ENCODE assay signal across 16 cellular contexts in the genomic region with DNA sequence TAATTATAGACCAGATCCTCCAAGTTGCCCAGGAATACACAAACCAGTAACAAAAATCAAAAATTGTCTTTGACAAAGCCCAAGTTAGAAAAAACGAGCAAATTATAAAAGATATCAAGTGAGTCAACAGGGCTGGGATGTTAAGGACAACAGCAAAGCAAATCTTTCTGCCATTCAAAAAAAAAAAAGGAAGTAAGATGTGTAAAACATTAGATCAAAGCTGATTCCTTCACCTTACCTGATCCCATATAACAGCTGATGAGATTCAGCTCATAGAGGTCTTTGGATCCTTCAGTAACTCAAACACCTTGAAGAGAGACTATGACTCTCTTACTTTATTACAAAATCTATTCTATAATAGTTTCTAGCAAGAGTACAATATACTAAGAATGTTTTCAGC.
DNase-seq lines count a peak whose midpoint lies in the region; ATAC-seq and TF ChIP-seq lines count a peak whose summit lies in the region.
"Had no signal": no experiment of that assay in that cellular context is flagged by ENCODE, and none has a peak within 500 bp of the region (broad histone marks: within the 10 kb centered on the region; RNA-seq: fewer than 3 reads in every experiment).

No MANE protein-coding gene starts in this region.

- H3K27ac ChIP-seq in GM23338 (ENCODE audit: low read depth), result no peak overlapping the region
- H3K27ac ChIP-seq in neural progenitor cell, result no peak overlapping the region

- TF ChIP-seq POLR2A in GM18505 (IDR thresholded peaks at IDR 0.05; ENCODE audit: borderline replicate concordance, extremely low read depth, insufficient read depth, insufficient read length), result no peak

- no peaks in the 10 kb centered on the region for H3K9me2 ChIP-seq in GM23338 (ENCODE audit: insufficient read depth)

- DNase-seq in NCI-H1417 (lab: John Stamatoyannopoulos, UW) (peak in 2 of 3 experiments; percentile 11 to 55), NCI-H1417 treated with DMSO at 0.1 percent for 48 hours (lab: John Stamatoyannopoulos, UW) (no peak), GM23338 (ENCODE audit: low spot score) (no peak), NCI-H2227 treated with DMSO at 0.1 percent for 48 hours (lab: John Stamatoyannopoulos, UW) (peak; percentile 36), memory B cell (ENCODE audit: low spot score in 2 of 2) (no peak), neural progenitor cell (ENCODE audit: low spot score) (no peak)
- DNase-seq: ACHN; C1 segment of cervical spinal cord; Calu3; CD4-positive, alpha-beta T cell; DMS 273 treated with DMSO at 0.1 percent for 48 hours; GOT3; H9 had no signal

- H3K4me3 ChIP-seq in GM23338, result no peak overlapping the region
- H3K4me3 ChIP-seq in neural progenitor cell, result no peak overlapping the region
- H3K4me3 ChIP-seq: GM12878 had no signal

- peaks cover 36% of the 10 kb centered on the region for H3K4me1 ChIP-seq in GM23338 (ENCODE audit: insufficient read depth)
- H3K4me1 ChIP-seq in neural progenitor cell, result no peaks in the 10 kb centered on the region

- peaks cover 2% of the 10 kb centered on the region for H3K27me3 Mint-ChIP-seq in GM23338 (ENCODE audit: insufficient read depth, low read depth, poor library complexity)
- H3K27me3 Mint-ChIP-seq in memory B cell, result no peaks in the 10 kb centered on the region
- no peaks in the 10 kb centered on the region for H3K27me3 Mint-ChIP-seq in neural progenitor cell (ENCODE audit: insufficient read depth, low read depth)
- H3K27me3 Mint-ChIP-seq: CD4-positive, alpha-beta T cell had no signal

- ATAC-seq in GM23338 (no peak), memory B cell (ENCODE audit: low read depth) (peak; percentile 29), GM18505 (IDR thresholded peaks at IDR 0.05; ENCODE audit: unreplicated experiment) (no peak), HG02870 (IDR thresholded peaks at IDR 0.05; ENCODE audit: unreplicated experiment) (no peak)
- ATAC-seq: GM12878 had no signal

- no peaks in the 10 kb centered on the region for H3K36me3 ChIP-seq in GM23338 (ENCODE audit: insufficient read depth)
- no peaks in the 10 kb centered on the region for H3K36me3 ChIP-seq in neural progenitor cell

- H3K27ac Mint-ChIP-seq in GM23338 (0 out of 2 replicates have a peak overlapping the region, but pooled peaks have one; percentile 0), memory B cell (peak overlapping the region; percentile 50), neural progenitor cell (no peak overlapping the region)
- H3K27ac Mint-ChIP-seq: CD4-positive, alpha-beta T cell had no signal

- TF ChIP-seq CTCF in GM23338 (conservative IDR thresholded peaks at IDR 0.05; ENCODE audit: low read depth in 2 of 2), result no peak
- TF ChIP-seq CTCF in neural progenitor cell (IDR thresholded peaks at IDR 0.05), result no peak

- H3K36me3 Mint-ChIP-seq in GM23338 (ENCODE audit: low read depth) (peaks cover 11% of the 10 kb centered on the region; the same call in 2 of the 3 replicates), memory B cell (peaks cover 21% of the 10 kb centered on the region), neural progenitor cell (peaks cover 3% of the 10 kb centered on the region)

- H3K9ac ChIP-seq in neural progenitor cell, result no peak overlapping the region

- H2AFZ ChIP-seq in GM23338, result no peak overlapping the region
- H2AFZ ChIP-seq in neural progenitor cell (replicated peaks), result no peak overlapping the region

- H3K27me3 ChIP-seq in GM23338 (ENCODE audit: insufficient read depth), result no peaks in the 10 kb centered on the region
- H3K27me3 ChIP-seq in neural progenitor cell, result no peaks in the 10 kb centered on the region

- H3K4me2 ChIP-seq in GM23338, result no peak overlapping the region
- no peak overlapping the region for H3K4me2 ChIP-seq in neural progenitor cell

- H3K9me3 ChIP-seq in neural progenitor cell (ENCODE audit: low read depth), result no peaks in the 10 kb centered on the region

- H3K9me3 Mint-ChIP-seq in GM23338, result no peaks in the 10 kb centered on the region
- no peaks in the 10 kb centered on the region for H3K9me3 Mint-ChIP-seq in memory B cell
- H3K9me3 Mint-ChIP-seq in neural progenitor cell, result no peaks in the 10 kb centered on the region
- H3K9me3 Mint-ChIP-seq: CD4-positive, alpha-beta T cell; H9 had no signal

- H3K79me2 ChIP-seq in GM23338 (replicated peaks; ENCODE audit: insufficient read depth), result peaks cover 5% of the 10 kb centered on the region; the same call in 1 of the 2 replicates
- no peaks in the 10 kb centered on the region for H3K79me2 ChIP-seq in neural progenitor cell (ENCODE audit: low read depth)

- peaks cover 41% of the 10 kb centered on the region for H3K4me1 Mint-ChIP-seq in GM23338
- peaks cover 21% of the 10 kb centered on the region for H3K4me1 Mint-ChIP-seq in memory B cell
- H3K4me1 Mint-ChIP-seq in neural progenitor cell, result no peaks in the 10 kb centered on the region

- H3F3A ChIP-seq in GM23338 (replicated peaks; ENCODE audit: low read depth) (no peaks in the 10 kb centered on the region), neural progenitor cell (ENCODE audit: low read depth) (no peaks in the 10 kb centered on the region)

- H4K20me1 ChIP-seq in GM23338 (replicated peaks; ENCODE audit: insufficient read depth), result no peaks in the 10 kb centered on the region
- no peaks in the 10 kb centered on the region for H4K20me1 ChIP-seq in neural progenitor cell (ENCODE audit: low read depth)

- H3K4me3 Mint-ChIP-seq in GM23338 (no peak overlapping the region), memory B cell (no peak overlapping the region), neural progenitor cell (no peak overlapping the region)
- H3K4me3 Mint-ChIP-seq: CD4-positive, alpha-beta T cell; H9 had no signal

TF ChIP-seq in GM23338, 12 proteins besides CTCF, POLR2A, EP300 and RAD21 (continues in another document):
- TF ChIP-seq, protein P1, sequence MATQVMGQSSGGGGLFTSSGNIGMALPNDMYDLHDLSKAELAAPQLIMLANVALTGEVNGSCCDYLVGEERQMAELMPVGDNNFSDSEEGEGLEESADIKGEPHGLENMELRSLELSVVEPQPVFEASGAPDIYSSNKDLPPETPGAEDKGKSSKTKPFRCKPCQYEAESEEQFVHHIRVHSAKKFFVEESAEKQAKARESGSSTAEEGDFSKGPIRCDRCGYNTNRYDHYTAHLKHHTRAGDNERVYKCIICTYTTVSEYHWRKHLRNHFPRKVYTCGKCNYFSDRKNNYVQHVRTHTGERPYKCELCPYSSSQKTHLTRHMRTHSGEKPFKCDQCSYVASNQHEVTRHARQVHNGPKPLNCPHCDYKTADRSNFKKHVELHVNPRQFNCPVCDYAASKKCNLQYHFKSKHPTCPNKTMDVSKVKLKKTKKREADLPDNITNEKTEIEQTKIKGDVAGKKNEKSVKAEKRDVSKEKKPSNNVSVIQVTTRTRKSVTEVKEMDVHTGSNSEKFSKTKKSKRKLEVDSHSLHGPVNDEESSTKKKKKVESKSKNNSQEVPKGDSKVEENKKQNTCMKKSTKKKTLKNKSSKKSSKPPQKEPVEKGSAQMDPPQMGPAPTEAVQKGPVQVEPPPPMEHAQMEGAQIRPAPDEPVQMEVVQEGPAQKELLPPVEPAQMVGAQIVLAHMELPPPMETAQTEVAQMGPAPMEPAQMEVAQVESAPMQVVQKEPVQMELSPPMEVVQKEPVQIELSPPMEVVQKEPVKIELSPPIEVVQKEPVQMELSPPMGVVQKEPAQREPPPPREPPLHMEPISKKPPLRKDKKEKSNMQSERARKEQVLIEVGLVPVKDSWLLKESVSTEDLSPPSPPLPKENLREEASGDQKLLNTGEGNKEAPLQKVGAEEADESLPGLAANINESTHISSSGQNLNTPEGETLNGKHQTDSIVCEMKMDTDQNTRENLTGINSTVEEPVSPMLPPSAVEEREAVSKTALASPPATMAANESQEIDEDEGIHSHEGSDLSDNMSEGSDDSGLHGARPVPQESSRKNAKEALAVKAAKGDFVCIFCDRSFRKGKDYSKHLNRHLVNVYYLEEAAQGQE (IDR thresholded peaks at IDR 0.05; ENCODE audit: unreplicated experiment), result no peak

Comparison
In these comparisons a context has a peak if more than half of its experiments do, and no peak if none do; other contexts are left out.
1. DNase-seq: peak in NCI-H1417 (2 of 3) and NCI-H2227 treated with DMSO at 0.1 percent for 48 hours (single experiment); none in NCI-H1417 treated with DMSO at 0.1 percent for 48 hours (single experiment), GM23338 (single experiment), memory B cell (0 of 2) and neural progenitor cell (single experiment).